2 cellular contexts compared by ENCODE assay signal in genomic region chr1:161484613-161485012, GRCh38.
TF ChIP-seq lines count a peak whose summit lies in the region.

No MANE protein-coding gene starts in this region.

TF ChIP-seq in GM23338, 12 proteins besides CTCF, POLR2A, EP300 and RAD21:
- TF ChIP-seq ZNF462 (CRISPR knock-in tag; IDR thresholded peaks at IDR 0.05) = no peak
- no peak for TF ChIP-seq STAT1 (IDR thresholded peaks at IDR 0.05; ENCODE audit: unreplicated experiment)
- TF ChIP-seq ZNF114 (CRISPR knock-in tag; IDR thresholded peaks at IDR 0.05) = no peak
- no peak for TF ChIP-seq REST (IDR thresholded peaks at IDR 0.05; ENCODE audit: unreplicated experiment)
- no peak for TF ChIP-seq ZNF331 (CRISPR knock-in tag; IDR thresholded peaks at IDR 0.05; ENCODE audit: low read depth)
- TF ChIP-seq, protein P1, sequence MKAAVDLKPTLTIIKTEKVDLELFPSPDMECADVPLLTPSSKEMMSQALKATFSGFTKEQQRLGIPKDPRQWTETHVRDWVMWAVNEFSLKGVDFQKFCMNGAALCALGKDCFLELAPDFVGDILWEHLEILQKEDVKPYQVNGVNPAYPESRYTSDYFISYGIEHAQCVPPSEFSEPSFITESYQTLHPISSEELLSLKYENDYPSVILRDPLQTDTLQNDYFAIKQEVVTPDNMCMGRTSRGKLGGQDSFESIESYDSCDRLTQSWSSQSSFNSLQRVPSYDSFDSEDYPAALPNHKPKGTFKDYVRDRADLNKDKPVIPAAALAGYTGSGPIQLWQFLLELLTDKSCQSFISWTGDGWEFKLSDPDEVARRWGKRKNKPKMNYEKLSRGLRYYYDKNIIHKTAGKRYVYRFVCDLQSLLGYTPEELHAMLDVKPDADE (IDR thresholded peaks at IDR 0.05) = no peak
- TF ChIP-seq EZH2 (IDR thresholded peaks at IDR 0.05; ENCODE audit: low read depth, unreplicated experiment) = no peak
- no peak for TF ChIP-seq EZH2phosphoT487 (IDR thresholded peaks at IDR 0.05; ENCODE audit: unreplicated experiment)
- no peak for TF ChIP-seq CREB1 (CRISPR knock-in tag; IDR thresholded peaks at IDR 0.05; ENCODE audit: low read depth)
- TF ChIP-seq JUNB (IDR thresholded peaks at IDR 0.05; ENCODE audit: unreplicated experiment) = no peak
- no peak for TF ChIP-seq NANOG (IDR thresholded peaks at IDR 0.05; ENCODE audit: borderline replicate concordance)
- TF ChIP-seq POLR2AphosphoS5 (IDR thresholded peaks at IDR 0.05; ENCODE audit: low read depth) = no peak
TF ChIP-seq in GM23338: peak in this region for 0.

TF ChIP-seq in SK-N-SH, 30 proteins besides CTCF, POLR2A, EP300 and RAD21 (continued from another document):
- TF ChIP-seq ZBTB33 (IDR thresholded peaks at IDR 0.05; ENCODE audit: borderline replicate concordance, low read depth) (no peak), YY1 (IDR thresholded peaks at IDR 0.05; ENCODE audit: low read depth) (no peak), TEAD4 (IDR thresholded peaks at IDR 0.05; ENCODE audit: borderline replicate concordance, insufficient read depth) (no peak)
